In the genomic region with DNA sequence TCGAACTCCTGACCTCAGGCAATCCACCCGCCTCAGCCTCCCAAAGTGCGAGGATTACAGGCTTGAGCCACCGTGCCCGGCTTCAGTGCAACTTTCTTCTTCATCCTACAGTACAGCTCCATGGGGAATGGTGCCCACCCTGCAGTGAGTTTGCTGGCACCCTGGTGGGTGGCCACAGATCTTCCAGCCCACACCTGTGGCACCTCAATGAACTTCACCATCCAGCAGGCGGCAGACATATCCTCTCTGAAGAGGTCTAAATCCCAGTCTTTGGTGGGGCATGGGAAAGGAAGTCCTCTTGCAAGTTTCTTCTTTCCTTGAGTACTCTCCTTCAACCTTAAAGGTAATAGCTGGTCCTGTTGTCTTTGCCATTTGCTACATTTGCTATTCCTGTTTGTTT, we compare ENCODE assay signal across 10 cellular contexts. TPM values are rescaled to one million over a fixed set of nuclear protein-coding genes. Genes with fewer than 3 reads are reported as not detected.
DNase-seq lines count a peak whose midpoint lies in the region; FAIRE-seq and TF ChIP-seq lines count a peak whose summit lies in the region.
"Had no signal": no experiment of that assay in that cellular context is flagged by ENCODE, and none has a peak within 500 bp of the region (broad histone marks: within the 10 kb centered on the region; RNA-seq: fewer than 3 reads in every experiment).

No MANE protein-coding gene starts in this region.

- H2AFZ ChIP-seq in MM.1S (ENCODE audit: low read length), result peak overlapping the region; percentile 14; the same call in 1 of the 2 replicates

- H3K79me2 ChIP-seq in MM.1S (ENCODE audit: low read length), result no peaks in the 10 kb centered on the region

- DNase-seq in activated CD4-positive, alpha-beta T cell treated with anti-CD3 and anti-CD28 coated beads, Interleukin-2, amount 10 ng/mL, durations not matched to agents 24 days and 14 days, result no peak
- DNase-seq in activated CD4-positive, alpha-beta T cell treated with anti-CD3 and anti-CD28 coated beads, Interleukin-2, amount 50 U/mL, for 1 hour, result no peak
- DNase-seq in MM.1S (peak; percentile 25), MCF 10A (ENCODE audit: unreplicated experiment) (no peak), progenitor cell of endocrine pancreas (ENCODE audit: low spot score, unreplicated experiment) (no peak), mucosa of gallbladder (ENCODE audit: low spot score) (no peak), GM19239 (ENCODE audit: insufficient read length, low spot score) (no peak), brain microvascular endothelial cell (no peak)

- BruUV-seq in MCF 10A (replicated peaks; lab: Mats Ljungman, UMichigan), result no TSS peak

- CTCF ChIA-PET in MCF 10A (lab: Yijun Ruan, JAX), result interaction anchor here (0.5 to 3.0 kb wide), 27 partner anchors 9 to 463 kb away, joined by 3 to 21 read pairs (median 5); no protein-coding TSS in a partner anchor

- no peaks in the 10 kb centered on the region for H4K20me1 ChIP-seq in MM.1S (ENCODE audit: insufficient read depth, low read length)

- H3K4me1 Mint-ChIP-seq in activated CD4-positive, alpha-beta T cell treated with anti-CD3 and anti-CD28 coated beads, Interleukin-2, amount 10 ng/mL, durations not matched to agents 24 days and 14 days, result peaks cover 7% of the 10 kb centered on the region
- H3K4me1 Mint-ChIP-seq in MCF 10A (ENCODE audit: insufficient read depth, unreplicated experiment) (peaks cover 5% of the 10 kb centered on the region), progenitor cell of endocrine pancreas (ENCODE audit: low read depth) (no peaks in the 10 kb centered on the region)

- H3K36me3 Mint-ChIP-seq in activated CD4-positive, alpha-beta T cell treated with anti-CD3 and anti-CD28 coated beads, Interleukin-2, amount 10 ng/mL, durations not matched to agents 24 days and 14 days (ENCODE audit: low read depth), result no peaks in the 10 kb centered on the region
- H3K36me3 Mint-ChIP-seq in MCF 10A (ENCODE audit: insufficient read depth, unreplicated experiment) (no peaks in the 10 kb centered on the region), progenitor cell of endocrine pancreas (ENCODE audit: insufficient read depth) (no peaks in the 10 kb centered on the region)

- H3K4me3 ChIP-seq in MM.1S (ENCODE audit: low read length), result 0 out of 2 replicates have a peak overlapping the region, but pooled peaks have one; percentile 35
- no peak overlapping the region for H3K4me3 ChIP-seq in brain microvascular endothelial cell (ENCODE audit: low read depth, low read length)

- no peak overlapping the region for H3K27ac ChIP-seq in MM.1S (ENCODE audit: low read length)
- no peak overlapping the region for H3K27ac ChIP-seq in brain microvascular endothelial cell

- peak overlapping the region; percentile 33; the same call in 1 of the 2 replicates for H3K9ac ChIP-seq in MM.1S (ENCODE audit: low read length)

- H3K27me3 ChIP-seq in MM.1S (replicated peaks; ENCODE audit: insufficient read depth, low read length) (no peaks in the 10 kb centered on the region), brain microvascular endothelial cell (replicated peaks) (no peaks in the 10 kb centered on the region)
- H3K27me3 ChIP-seq: dorsolateral prefrontal cortex had no signal

- H3K9me2 ChIP-seq in MM.1S (replicated peaks; ENCODE audit: insufficient read depth, low read length), result no peaks in the 10 kb centered on the region

- H3K9me3 Mint-ChIP-seq in activated CD4-positive, alpha-beta T cell treated with anti-CD3 and anti-CD28 coated beads, Interleukin-2, amount 10 ng/mL, durations not matched to agents 24 days and 14 days, result no peaks in the 10 kb centered on the region
- H3K9me3 Mint-ChIP-seq in MCF 10A (ENCODE audit: unreplicated experiment) (no peaks in the 10 kb centered on the region), progenitor cell of endocrine pancreas (ENCODE audit: low read depth) (no peaks in the 10 kb centered on the region)

- H3K4me3 Mint-ChIP-seq in activated CD4-positive, alpha-beta T cell treated with anti-CD3 and anti-CD28 coated beads, Interleukin-2, amount 10 ng/mL, durations not matched to agents 24 days and 14 days, result peak overlapping the region; percentile 78
- H3K4me3 Mint-ChIP-seq in MCF 10A (ENCODE audit: unreplicated experiment), result peak overlapping the region; percentile 66
- peak overlapping the region; percentile 73 for H3K4me3 Mint-ChIP-seq in progenitor cell of endocrine pancreas (ENCODE audit: low read depth)

- peak overlapping the region; percentile 52; the same call in 1 of the 2 replicates for H3K4me2 ChIP-seq in MM.1S (ENCODE audit: low read depth, low read length)

- H3K4me1 ChIP-seq in MM.1S (ENCODE audit: low read length), result no peaks in the 10 kb centered on the region

- POLR2A ChIA-PET in MCF 10A (lab: Yijun Ruan, JAX), result interaction anchor here (1.7 kb wide), 1 partner anchor 130 kb away, joined by 7 read pairs; the partner anchor contains the start of genes RBBP4 and ZBTB8OS

- H3F3A ChIP-seq in MM.1S (ENCODE audit: insufficient read depth, low read length), result no peaks in the 10 kb centered on the region

- H3K27ac Mint-ChIP-seq in activated CD4-positive, alpha-beta T cell treated with anti-CD3 and anti-CD28 coated beads, Interleukin-2, amount 10 ng/mL, durations not matched to agents 24 days and 14 days, result peak overlapping the region; percentile 34
- H3K27ac Mint-ChIP-seq in MCF 10A (ENCODE audit: low read depth, unreplicated experiment), result no peak overlapping the region
- H3K27ac Mint-ChIP-seq in progenitor cell of endocrine pancreas, result peak overlapping the region; percentile 6

- intact Hi-C loops in activated CD4-positive, alpha-beta T cell treated with anti-CD3 and anti-CD28 coated beads, Interleukin-2, amount 10 ng/mL, durations not matched to agents 24 days and 14 days (cut with micrococcal nuclease), result loop anchor here (10.0 kb wide), 1 partner anchor 104 kb away; no protein-coding TSS in a partner anchor
- intact Hi-C loops in MCF 10A (cut with micrococcal nuclease), result loop anchor here (2.0 kb wide), 1 partner anchor 352 kb away; no protein-coding TSS in a partner anchor

- no peaks in the 10 kb centered on the region for H3K9me3 ChIP-seq in MM.1S (replicated peaks; ENCODE audit: insufficient read depth, low read length)

- FAIRE-seq in GM19239 (lab: Jason Lieb, UNC), result no peak
- FAIRE-seq: H54 had no signal

- in situ Hi-C loops in brain microvascular endothelial cell (cut with HindIII; ENCODE audit: low pct_ligation_motif_present, low sequenced_read_pairs), result no loop called here

- no peaks in the 10 kb centered on the region for H3K36me3 ChIP-seq in MM.1S (replicated peaks; ENCODE audit: insufficient read depth, low read length)
- no peaks in the 10 kb centered on the region for H3K36me3 ChIP-seq in brain microvascular endothelial cell (replicated peaks)

- peaks cover 5% of the 10 kb centered on the region for H3K27me3 Mint-ChIP-seq in activated CD4-positive, alpha-beta T cell treated with anti-CD3 and anti-CD28 coated beads, Interleukin-2, amount 10 ng/mL, durations not matched to agents 24 days and 14 days
- no peaks in the 10 kb centered on the region for H3K27me3 Mint-ChIP-seq in MCF 10A (ENCODE audit: insufficient read depth, unreplicated experiment)
- H3K27me3 Mint-ChIP-seq in progenitor cell of endocrine pancreas, result no peaks in the 10 kb centered on the region

- TF ChIP-seq CTCF in MM.1S (IDR thresholded peaks at IDR 0.05; ENCODE audit: low read length), result peak; percentile 17; the same call in 1 of the 2 replicates
- TF ChIP-seq CTCF in MCF 10A (IDR thresholded peaks at IDR 0.05; ENCODE audit: unreplicated experiment), result no peak
- TF ChIP-seq CTCF in progenitor cell of endocrine pancreas (IDR thresholded peaks at IDR 0.05; ENCODE audit: unreplicated experiment), result no peak
- no peak for TF ChIP-seq CTCF in brain microvascular endothelial cell (IDR thresholded peaks at IDR 0.05; ENCODE audit: low read depth, low read length, missing control alignments)

RNA-seq across cellular contexts. Expression of gene ZBTB8A, which starts 18.1 kb away (rescaled TPM):
- total RNA-seq in activated CD4-positive, alpha-beta T cell treated with anti-CD3 and anti-CD28 coated beads, Interleukin-2, amount 10 ng/mL, durations not matched to agents 24 days and 14 days, result 0.19 and 0.62 TPM in 2 replicates
- total RNA-seq in MCF 10A (2022) (11.5 and 15.1 TPM in 2 replicates), progenitor cell of endocrine pancreas (8.9 and 10.8 TPM in 2 replicates), mucosa of gallbladder (7.3 TPM)

RNA-seq across cellular contexts. Expression of gene ZBTB8B, which starts 56.3 kb away (rescaled TPM):
- total RNA-seq in activated CD4-positive, alpha-beta T cell treated with anti-CD3 and anti-CD28 coated beads, Interleukin-2, amount 10 ng/mL, durations not matched to agents 24 days and 14 days, result not detected in 2 replicates
- total RNA-seq in MCF 10A (2022) (not detected in 2 replicates), progenitor cell of endocrine pancreas (4.3 and 4.7 TPM in 2 replicates), mucosa of gallbladder (0.03 TPM)
